Comparison of ENCODE assay signal across 10 cellular contexts in genomic region chr1:231334952-231335351, GRCh38. TPM values are rescaled to one million over a fixed set of nuclear protein-coding genes. Genes with fewer than 3 reads are reported as not detected.
DNase-seq lines count a peak whose midpoint lies in the region; ATAC-seq and TF ChIP-seq lines count a peak whose summit lies in the region.
"Had no signal": no experiment of that assay in that cellular context is flagged by ENCODE, and none has a peak within 500 bp of the region (broad histone marks: within the 10 kb centered on the region; RNA-seq: fewer than 3 reads in every experiment).

No MANE protein-coding gene starts in this region.

- H3K9ac ChIP-seq in subcutaneous abdominal adipose tissue (ENCODE audit: low read length in 5 of 5), result peak overlapping the region in 3 of 5 donors; percentile 14 to 57 (median 55)

- H3K27ac ChIP-seq in subcutaneous abdominal adipose tissue (ENCODE audit: low read depth, low read length), result no peak overlapping the region
- H3K27ac ChIP-seq: C4-2B had no signal

- ATAC-seq in HG02981 (IDR thresholded peaks at IDR 0.05; ENCODE audit: unreplicated experiment), result no peak
- ATAC-seq: left lobe of liver had no signal

- peak overlapping the region; percentile 100 for H3K4me3 Mint-ChIP-seq in activated T-cell treated with anti-CD3 and anti-CD28 coated beads, Interleukin-2, amount 50 U/mL, for 24 hours
- peak overlapping the region; percentile 65 for H3K4me3 Mint-ChIP-seq in activated naive CD8-positive, alpha-beta T cell treated with anti-CD3 and anti-CD28 coated beads for 36 hours

- no peaks in the 10 kb centered on the region for H3K36me3 ChIP-seq in kidney epithelial cell (ENCODE audit: control insufficient read depth, insufficient read depth, low read length)
- peaks cover 0 to 2% (median 0%) of the 10 kb centered on the region in 5 donors for H3K36me3 ChIP-seq in subcutaneous abdominal adipose tissue (ENCODE audit: control insufficient read depth in 5 of 5, insufficient read depth in 5 of 5, low read length in 5 of 5)

- no peak for TF ChIP-seq CTCF in kidney epithelial cell (IDR thresholded peaks at IDR 0.05; ENCODE audit: insufficient read depth, low read length, poor library complexity, severe bottlenecking)

- peaks cover 61% of the 10 kb centered on the region for H3K4me1 Mint-ChIP-seq in activated T-cell treated with anti-CD3 and anti-CD28 coated beads, Interleukin-2, amount 50 U/mL, for 24 hours (ENCODE audit: low read depth)
- H3K4me1 Mint-ChIP-seq in activated naive CD8-positive, alpha-beta T cell treated with anti-CD3 and anti-CD28 coated beads for 36 hours, result peaks cover 48% of the 10 kb centered on the region

- peaks cover 2% of the 10 kb centered on the region for H3K27me3 Mint-ChIP-seq in activated T-cell treated with anti-CD3 and anti-CD28 coated beads, Interleukin-2, amount 50 U/mL, for 24 hours
- peaks cover 3% of the 10 kb centered on the region for H3K27me3 Mint-ChIP-seq in activated naive CD8-positive, alpha-beta T cell treated with anti-CD3 and anti-CD28 coated beads for 36 hours

- H3K27me3 ChIP-seq in kidney epithelial cell (ENCODE audit: control insufficient read depth, insufficient read depth, low read length) (no peaks in the 10 kb centered on the region), subcutaneous abdominal adipose tissue (ENCODE audit: control insufficient read depth in 5 of 5, insufficient read depth in 4 of 5, low read length in 5 of 5) (no peaks in the 10 kb centered on the region)

- no peaks in the 10 kb centered on the region for H3K9me3 Mint-ChIP-seq in activated T-cell treated with anti-CD3 and anti-CD28 coated beads, Interleukin-2, amount 50 U/mL, for 24 hours
- peaks cover 9% of the 10 kb centered on the region for H3K9me3 Mint-ChIP-seq in activated naive CD8-positive, alpha-beta T cell treated with anti-CD3 and anti-CD28 coated beads for 36 hours

- H3K27ac Mint-ChIP-seq in activated T-cell treated with anti-CD3 and anti-CD28 coated beads, Interleukin-2, amount 50 U/mL, for 24 hours, result no peak overlapping the region
- H3K27ac Mint-ChIP-seq in activated naive CD8-positive, alpha-beta T cell treated with anti-CD3 and anti-CD28 coated beads for 36 hours, result no peak overlapping the region

- H3K4me3 ChIP-seq in kidney epithelial cell (ENCODE audit: low read depth, low read length) (peak overlapping the region; percentile 9), subcutaneous abdominal adipose tissue (ENCODE audit: low read depth in 1 of 5, low read length in 5 of 5) (peak overlapping the region in 3 of 5 donors; percentile 34 to 99 (median 42))

- H3K4me1 ChIP-seq in subcutaneous abdominal adipose tissue (ENCODE audit: control insufficient read depth in 5 of 5, insufficient read depth in 5 of 5, low read length in 5 of 5), result peaks cover 12 to 66% (median 61%) of the 10 kb centered on the region in 5 donors

- no peak for DNase-seq in activated T-cell treated with anti-CD3 and anti-CD28 coated beads, Interleukin-2, amount 50 U/mL, for 24 hours
- no peak for DNase-seq in activated T-cell treated with anti-CD3 and anti-CD28 coated beads for 4 hours
- no peak for DNase-seq in activated naive CD8-positive, alpha-beta T cell treated with anti-CD3 and anti-CD28 coated beads for 36 hours
- no peak for DNase-seq in kidney epithelial cell (ENCODE audit: low read depth)
- no peak for DNase-seq in amniotic stem cell (lab: John Stamatoyannopoulos, UW)
- no peak for DNase-seq in RPMI8226

- no peaks in the 10 kb centered on the region for H3K9me3 ChIP-seq in subcutaneous abdominal adipose tissue (ENCODE audit: control insufficient read depth in 5 of 5, low read length in 5 of 5)

- peaks cover 86% of the 10 kb centered on the region for H3K36me3 Mint-ChIP-seq in activated T-cell treated with anti-CD3 and anti-CD28 coated beads, Interleukin-2, amount 50 U/mL, for 24 hours (ENCODE audit: low read depth)
- peaks cover 66% of the 10 kb centered on the region for H3K36me3 Mint-ChIP-seq in activated naive CD8-positive, alpha-beta T cell treated with anti-CD3 and anti-CD28 coated beads for 36 hours

RNA-seq across cellular contexts. Expression of gene EXOC8, which starts 2.7 kb away (rescaled TPM):
- 10 to 100 TPM; 12.6 to 13.0 TPM for total RNA-seq in activated naive CD8-positive, alpha-beta T cell treated with anti-CD3 and anti-CD28 coated beads for 36 hours
- total RNA-seq in kidney epithelial cell, result 10.6 and 10.8 TPM in 2 replicates

RNA-seq across cellular contexts. Expression of gene SPRTN, which starts 3.1 kb away (rescaled TPM):
- total RNA-seq in activated naive CD8-positive, alpha-beta T cell treated with anti-CD3 and anti-CD28 coated beads for 36 hours, result 10 to 100 TPM; 11.2 to 12.2 TPM
- total RNA-seq in kidney epithelial cell, result 10.6 and 17.1 TPM in 2 replicates
